ENCODE assay signal across 21 cellular contexts in genomic region chr5:66142417-66142816, GRCh38. TPM values are rescaled to one million over a fixed set of nuclear protein-coding genes. Genes with fewer than 3 reads are reported as not detected.
DNase-seq lines count a peak whose midpoint lies in the region; ATAC-seq, FAIRE-seq and TF ChIP-seq lines count a peak whose summit lies in the region.
"Had no signal": no experiment of that assay in that cellular context is flagged by ENCODE, and none has a peak within 500 bp of the region (broad histone marks: within the 10 kb centered on the region; RNA-seq: fewer than 3 reads in every experiment).

No MANE protein-coding gene starts in this region.

- peaks cover 19% of the 10 kb centered on the region for H3K4me1 ChIP-seq in HepG2 (ENCODE audit: insufficient read depth, low read length)
- peaks cover 0 to 16% (median under 1%) of the 10 kb centered on the region in 4 donors for H3K4me1 ChIP-seq in right lobe of liver
- peaks cover 10% of the 10 kb centered on the region for H3K4me1 ChIP-seq in keratinocyte (ENCODE audit: control insufficient read depth, extremely low read depth, insufficient read depth, low read length)

- H3K4me3 ChIP-seq in HepG2 (replicated peaks in 1 of 3; ENCODE audit: insufficient read depth in 1 of 3, low read depth in 2 of 3, low read length in 3 of 3) (no peak overlapping the region), right lobe of liver (no peak overlapping the region), keratinocyte (ENCODE audit: control insufficient read depth in 2 of 3, extremely low read depth in 1 of 3, insufficient read depth in 2 of 3, low read depth in 1 of 3, low read length in 3 of 3) (no peak overlapping the region)
- H3K4me3 ChIP-seq: cardiac muscle cell had no signal

- H3K27me3 ChIP-seq in HepG2 (ENCODE audit: control insufficient read depth in 1 of 2, insufficient read depth in 2 of 2, low read length in 2 of 2) (no peaks in the 10 kb centered on the region; a peak in 1 of 5 replicates), right lobe of liver (no peaks in the 10 kb centered on the region), keratinocyte (ENCODE audit: control insufficient read depth, extremely low read depth, insufficient read depth, low read length) (no peaks in the 10 kb centered on the region)
- H3K27me3 ChIP-seq: cardiac muscle cell, neutrophil, testis had no signal

- no peaks in the 10 kb centered on the region for H3K9me3 Mint-ChIP-seq in T-cell
- no peaks in the 10 kb centered on the region for H3K9me3 Mint-ChIP-seq in T-helper 2 cell treated with Interferon-gamma antibody and Interleukin-4, amounts not matched to agents 5 μg/mL and 100 μg/mL, for 36 hours
- H3K9me3 Mint-ChIP-seq: activated T-helper 1 cell treated with anti-CD3 and anti-CD28 coated beads, Interleukin-12 subunit alpha, Interleukin-12 subunit beta, Interleukin-2, Interleukin-4 antibody, amounts not matched to agents 30 ng/mL and 10 ng/mL and 1 ng/mL, durations not matched to agents 14 hours and 24 hours and 36 hours had no signal

- peaks cover 32 to 49% (median 36%) of the 10 kb centered on the region in 3 donors for H3K4me1 Mint-ChIP-seq in T-cell
- peaks cover 25% of the 10 kb centered on the region for H3K4me1 Mint-ChIP-seq in T-helper 2 cell treated with Interferon-gamma antibody and Interleukin-4, amounts not matched to agents 5 μg/mL and 100 μg/mL, for 36 hours (ENCODE audit: low read depth)

- CTCF ChIA-PET in HepG2 (lab: Yijun Ruan, JAX; ENCODE audit: low intra/inter-chr PET ratio, low total read pairs) = no interaction called here
- CTCF ChIA-PET in T-cell (lab: Charles Lee) = no interaction called here

- intact Hi-C loops in HepG2 (cut with micrococcal nuclease; ENCODE audit: unreplicated experiment) (loop anchor here (5.0 to 10.0 kb wide), 2 partner anchors 418 to 580 kb away; partner anchors contain the start of genes CENPK, NLN, PPWD1 and SGTB), right lobe of liver (cut with DNase I) (no loop called here)

- BruUV-seq in HepG2 (replicated peaks; lab: Mats Ljungman, UMichigan) = no TSS peak

- H3K9me3 ChIP-seq in HepG2 (ENCODE audit: low read length) (no peaks in the 10 kb centered on the region), right lobe of liver (no peaks in the 10 kb centered on the region), keratinocyte (ENCODE audit: control insufficient read depth, low read depth, low read length) (no peaks in the 10 kb centered on the region)
- H3K9me3 ChIP-seq: neutrophil, testis had no signal

- H2AFZ ChIP-seq in HepG2 (ENCODE audit: low read length) = peak overlapping the region; percentile 46
- peak overlapping the region; percentile 10 for H2AFZ ChIP-seq in keratinocyte (ENCODE audit: control insufficient read depth, low read length)

- H3K4me3 Mint-ChIP-seq in T-cell = peak overlapping the region; percentile 1 to 98 (median 29)
- no peak overlapping the region for H3K4me3 Mint-ChIP-seq in T-helper 2 cell treated with Interferon-gamma antibody and Interleukin-4, amounts not matched to agents 5 μg/mL and 100 μg/mL, for 36 hours

- FAIRE-seq in HepG2 (lab: Jason Lieb, UNC) (no peak), keratinocyte (lab: Jason Lieb, UNC) (no peak)
- FAIRE-seq: TTC549 had no signal

- no peak for DNase-seq in HepG2 (ENCODE audit: low spot score)
- no peak for DNase-seq in right lobe of liver
- DNase-seq in T-cell = no peak
- DNase-seq in keratinocyte (ENCODE audit: low read depth, low spot score) = no peak
- DNase-seq in T-helper 2 cell treated with Interferon-gamma antibody and Interleukin-4, amounts not matched to agents 5 μg/mL and 100 μg/mL, for 36 hours (ENCODE audit: low spot score) = no peak
- DNase-seq: activated CD4-positive, alpha-beta T cell treated with anti-CD3 and anti-CD28 coated beads for 48 hours; amniotic stem cell; dermis blood vessel endothelial cell; foreskin fibroblast; Kasumi-1; kidney glomerular epithelial cell; mesendoderm; NCI-H1105 treated with DMSO at 0.1 percent for 48 hours; testis had no signal

- peaks cover 4% of the 10 kb centered on the region; the same call in 1 of the 2 replicates for H4K20me1 ChIP-seq in HepG2 (ENCODE audit: insufficient read depth, low read length)
- H4K20me1 ChIP-seq in keratinocyte (ENCODE audit: control insufficient read depth, extremely low read depth, insufficient read depth, low read length) = no peaks in the 10 kb centered on the region

- H3K36me3 ChIP-seq in HepG2 (replicated peaks in 1 of 2; ENCODE audit: control insufficient read depth in 1 of 2, insufficient read depth in 2 of 2, low read length in 2 of 2) (0 out of 5 replicates have a peak, but pooled peaks cover 0 to 2% of the 10 kb centered on the region in 2 experiments), right lobe of liver (no peaks in the 10 kb centered on the region), keratinocyte (ENCODE audit: control insufficient read depth in 2 of 2, extremely low read depth in 1 of 2, insufficient read depth in 2 of 2, low read length in 2 of 2) (no peaks in the 10 kb centered on the region)
- H3K36me3 ChIP-seq: cardiac muscle cell, neutrophil had no signal

- no peaks in the 10 kb centered on the region for H3K27me3 Mint-ChIP-seq in T-cell
- no peaks in the 10 kb centered on the region for H3K27me3 Mint-ChIP-seq in T-helper 2 cell treated with Interferon-gamma antibody and Interleukin-4, amounts not matched to agents 5 μg/mL and 100 μg/mL, for 36 hours (ENCODE audit: low read depth)

- WGBS in HepG2 (ENCODE audit: low lambda C conversion rate) = 49% methylated on average over 2 of the region's 2 CpGs
- 85% methylated on average over 2 of the region's 2 CpGs for WGBS in right lobe of liver (ENCODE audit: insufficient coverage, low coverage, low lambda C conversion rate, missing lambda C conversion rate)

- H3K9ac ChIP-seq in HepG2 (ENCODE audit: insufficient read depth, low read depth, low read length) (no peak overlapping the region), keratinocyte (ENCODE audit: control insufficient read depth, extremely low read depth, insufficient read depth, low read length) (no peak overlapping the region)

- no peaks in the 10 kb centered on the region for H3K36me3 Mint-ChIP-seq in T-cell
- peaks cover 12% of the 10 kb centered on the region for H3K36me3 Mint-ChIP-seq in T-helper 2 cell treated with Interferon-gamma antibody and Interleukin-4, amounts not matched to agents 5 μg/mL and 100 μg/mL, for 36 hours (ENCODE audit: low read depth)

- no peaks in the 10 kb centered on the region for H3K9me1 ChIP-seq in keratinocyte (ENCODE audit: control insufficient read depth, extremely low read depth, insufficient read depth, low read length)

- H3K27ac ChIP-seq in HepG2 (ENCODE audit: extremely low read length, insufficient read depth, low read length) (no peak overlapping the region), right lobe of liver (no peak overlapping the region), keratinocyte (ENCODE audit: control insufficient read depth, insufficient read depth, low read length) (no peak overlapping the region)
- H3K27ac ChIP-seq: RWPE1 had no signal

- H3K4me2 ChIP-seq in HepG2 (ENCODE audit: low read depth, low read length) (peak overlapping the region; percentile 94), keratinocyte (ENCODE audit: control insufficient read depth, extremely low read depth, insufficient read depth, low read depth, low read length) (no peak overlapping the region)

- ATAC-seq in HepG2 (no peak), right lobe of liver (no peak), T-cell (replicated peaks in 1 of 4) (no peak), HG02973 (IDR thresholded peaks at IDR 0.05; ENCODE audit: unreplicated experiment) (no peak), HG02981 (IDR thresholded peaks at IDR 0.05; ENCODE audit: unreplicated experiment) (no peak)

- in situ Hi-C loops in HepG2 (cut with HindIII; ENCODE audit: extremely low pct_ligation_motif_present, low pct_unique_long_range_greater_than_20kb) = no loop called here

- TF ChIP-seq CTCF in HepG2 (CRISPR knock-in tag; IDR thresholded peaks at IDR 0.05) (no peak), right lobe of liver (IDR thresholded peaks at IDR 0.05) (no peak), keratinocyte (optimal IDR thresholded peaks at IDR 0.05 in 1 of 3, IDR thresholded peaks at IDR 0.05 in 1 of 3, conservative IDR thresholded peaks at IDR 0.05 in 1 of 3; ENCODE audit: extremely low read depth in 1 of 3, insufficient read depth in 2 of 3, low read length in 3 of 3) (no peak)

- TF ChIP-seq RAD21 in HepG2 (CRISPR knock-in tag; IDR thresholded peaks at IDR 0.05) = no peak

- peak overlapping the region in 1 of 2 donors; percentile 52 for H3K27ac Mint-ChIP-seq in T-cell
- no peak overlapping the region for H3K27ac Mint-ChIP-seq in T-helper 2 cell treated with Interferon-gamma antibody and Interleukin-4, amounts not matched to agents 5 μg/mL and 100 μg/mL, for 36 hours
- H3K27ac Mint-ChIP-seq: activated T-helper 1 cell treated with anti-CD3 and anti-CD28 coated beads, Interleukin-12 subunit alpha, Interleukin-12 subunit beta, Interleukin-2, Interleukin-4 antibody, amounts not matched to agents 30 ng/mL and 10 ng/mL and 1 ng/mL, durations not matched to agents 14 hours and 24 hours and 36 hours had no signal

- TF ChIP-seq POLR2A in HepG2 (IDR thresholded peaks at IDR 0.05; ENCODE audit: insufficient read depth in 1 of 2, low read depth in 2 of 2, low read length in 2 of 2) (no peak), right lobe of liver (IDR thresholded peaks at IDR 0.05) (no peak)

- TF ChIP-seq EP300 in HepG2 (IDR thresholded peaks at IDR 0.05; ENCODE audit: low read depth in 2 of 2, low read length in 2 of 2) = no peak
- TF ChIP-seq EP300 in HepG2 (CRISPR knock-in tag; IDR thresholded peaks at IDR 0.05; ENCODE audit: borderline replicate concordance) = no peak

- POLR2A ChIA-PET in HepG2 (lab: Yijun Ruan, JAX) (no interaction called here), T-cell (lab: Charles Lee) (no interaction called here)

- dilution Hi-C loops in keratinocyte (cut with MboI; ENCODE audit: extremely low pct_ligation_motif_present, low sequenced_read_pairs) = no loop called here

- H3K79me2 ChIP-seq in HepG2 (ENCODE audit: insufficient read depth, low read length) (peaks cover 30% of the 10 kb centered on the region), keratinocyte (ENCODE audit: control insufficient read depth, insufficient read depth, low read length) (peaks cover 27% of the 10 kb centered on the region)

RNA-seq across cellular contexts. Expression of gene SREK1, which starts 1.7 kb away (rescaled TPM):
- total RNA-seq in HepG2 (2016; rRNA removed; fragmentation: Illumina TruSeq; extraction: Trizol) (46.5 and 90.9 TPM in 2 replicates), right lobe of liver (10 to 100 TPM; 20.9 to 44.4 (median 34.2) TPM), T-cell (100 to 1,000 TPM in 2 of 5 donors, 10 to 100 TPM in 3; 60.2 to 145 (median 67.1) TPM)
- total RNA-seq in HepG2 (2016; cell fraction: cytosol; rRNA removed; fragmentation: Illumina TruSeq; extraction: Trizol; ENCODE audit: low read depth) = 3.4 and 4.6 TPM in 2 replicates
- total RNA-seq in HepG2 (2016; cell fraction: insoluble cytoplasmic fraction; rRNA removed; fragmentation: Illumina TruSeq; extraction: Trizol) = 43.6 and 92.7 TPM in 2 replicates
- 8.6 and 12.6 TPM in 2 replicates for total RNA-seq in HepG2 (2016; cell fraction: membrane; rRNA removed; fragmentation: Illumina TruSeq; extraction: Trizol)
- 268 and 291 TPM in 2 replicates for total RNA-seq in HepG2 (2016; cell fraction: nucleus; rRNA removed; fragmentation: Illumina TruSeq; extraction: Trizol)
- polyA plus RNA-seq in HepG2 (2011; rRNA removed) (49.2 and 60.6 TPM in 2 replicates), keratinocyte (17.9 to 47.5 TPM (median 42.9 TPM) in 3 replicates)
- polyA plus RNA-seq in HepG2 (2011; cell fraction: cytosol; rRNA removed) = 8.1 and 8.6 TPM in 2 replicates
- 117 and 132 TPM in 2 replicates for polyA plus RNA-seq in HepG2 (2011; cell fraction: nucleus; rRNA removed)
- polyA plus RNA-seq in HepG2 (2012) = 30.0 and 51.7 TPM in 2 replicates
- polyA plus RNA-seq in HepG2 (2016; cell fraction: cytosol; fragmentation: Illumina TruSeq; extraction: Trizol; ENCODE audit: low read depth) = 0.93 and 1.2 TPM in 2 replicates
- polyA plus RNA-seq in HepG2 (2016; cell fraction: insoluble cytoplasmic fraction; fragmentation: Illumina TruSeq; extraction: Trizol; ENCODE audit: low read depth) = 40.2 and 41.5 TPM in 2 replicates
- 3.6 and 4.5 TPM in 2 replicates for polyA plus RNA-seq in HepG2 (2016; cell fraction: membrane; fragmentation: Illumina TruSeq; extraction: Trizol; ENCODE audit: low read depth)
- polyA plus RNA-seq in HepG2 (2016; cell fraction: nucleus; fragmentation: Illumina TruSeq; extraction: Trizol; ENCODE audit: insufficient read depth, low read depth) = 335 and 346 TPM in 2 replicates
- polyA minus RNA-seq in HepG2 (2011; rRNA and poly(A)+ RNA removed; ENCODE audit: low replicate concordance) = 74.5 and 94.2 TPM in 2 replicates
- polyA minus RNA-seq in HepG2 (2011; cell fraction: cytosol; rRNA and poly(A)+ RNA removed) = 10.0 and 13.3 TPM in 2 replicates
- polyA minus RNA-seq in HepG2 (2011; cell fraction: nucleus; rRNA and poly(A)+ RNA removed) = 404 and 556 TPM in 2 replicates
- polyA plus RNA-seq in keratinocyte (2011; ENCODE audit: low read depth) = 67.6 TPM
- 6.0 and 10.7 TPM in 2 replicates for polyA plus RNA-seq in keratinocyte (2011; cell fraction: cytosol; rRNA removed)
- 66.5 and 102 TPM in 2 replicates for polyA plus RNA-seq in keratinocyte (2011; cell fraction: nucleus; rRNA removed)
- 25.4 and 27.9 TPM in 2 replicates for polyA plus RNA-seq in keratinocyte (2012; ENCODE audit: low replicate concordance)
- polyA minus RNA-seq in keratinocyte = 26.2 to 75.6 TPM (median 48.8 TPM) in 3 replicates
- polyA minus RNA-seq in keratinocyte (2011; cell fraction: cytosol; rRNA and poly(A)+ RNA removed) = 11.9 TPM
- polyA minus RNA-seq in keratinocyte (2011; cell fraction: nucleus; rRNA and poly(A)+ RNA removed) = 129 and 160 TPM in 2 replicates
